ENCODE assay signal across 17 cellular contexts in the genomic region with DNA sequence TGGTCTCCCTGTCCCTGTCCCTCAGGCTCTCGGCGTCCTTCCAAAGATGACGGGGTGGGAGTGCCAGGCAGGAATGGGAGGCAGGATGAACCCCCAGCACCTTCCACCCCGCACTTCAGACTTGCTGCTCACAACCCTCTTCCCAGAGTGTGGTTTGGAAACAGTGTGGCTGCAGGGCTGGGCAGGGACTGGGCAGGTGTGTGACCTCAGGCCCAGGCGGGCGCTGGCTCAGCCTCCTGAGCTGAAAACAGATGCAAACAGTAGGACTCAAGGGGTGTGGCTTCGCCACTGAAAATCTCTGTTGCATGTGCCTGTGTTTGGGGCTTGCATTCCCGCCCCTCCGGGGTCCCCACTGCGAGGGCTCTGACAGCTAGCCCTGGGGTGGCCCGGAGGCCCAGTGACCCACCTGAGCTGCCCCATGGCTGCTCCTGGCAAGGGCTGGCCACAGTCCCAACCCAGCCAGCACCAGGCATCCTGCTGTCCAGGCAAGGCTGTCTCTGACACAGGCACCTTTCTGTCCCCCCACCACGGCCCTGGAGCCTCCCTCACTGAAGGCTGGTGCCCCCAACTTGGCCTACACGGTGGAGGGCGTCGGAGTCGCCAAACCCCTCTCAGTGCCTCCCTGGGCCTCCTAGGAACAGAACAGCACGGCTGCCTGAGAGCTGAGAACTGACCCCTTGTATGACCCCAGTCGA. TPM values are rescaled to one million over a fixed set of nuclear protein-coding genes. Genes with fewer than 3 reads are reported as not detected.
DNase-seq lines count a peak whose midpoint lies in the region; ATAC-seq and TF ChIP-seq lines count a peak whose summit lies in the region.
"Had no signal": no experiment of that assay in that cellular context is flagged by ENCODE, and none has a peak within 500 bp of the region (broad histone marks: within the 10 kb centered on the region; RNA-seq: fewer than 3 reads in every experiment).

No MANE protein-coding gene starts in this region.

- H3K36me3 ChIP-seq in heart left ventricle (no peaks in the 10 kb centered on the region), right atrium auricular region (no peaks in the 10 kb centered on the region), iPS-15b (ENCODE audit: control insufficient read depth, insufficient read depth, low read length) (no peaks in the 10 kb centered on the region)
- H3K36me3 ChIP-seq: Peyer's patch had no signal

- TF ChIP-seq CTCF in heart left ventricle (IDR thresholded peaks at IDR 0.05) (no peak), right atrium auricular region (IDR thresholded peaks at IDR 0.05) (no peak)

- H3K27ac ChIP-seq in heart left ventricle (no peak overlapping the region), right atrium auricular region (no peak overlapping the region)
- H3K27ac ChIP-seq: A549, HL-60, Peyer's patch had no signal

- H3K4me3 ChIP-seq in heart left ventricle, result no peak overlapping the region
- no peak overlapping the region for H3K4me3 ChIP-seq in right atrium auricular region
- no peak overlapping the region for H3K4me3 ChIP-seq in iPS-15b (ENCODE audit: low read depth, low read length)
- H3K4me3 ChIP-seq: A549, GM12878, Peyer's patch had no signal

- no peak for ATAC-seq in heart left ventricle
- ATAC-seq in GM18868 (IDR thresholded peaks at IDR 0.05; ENCODE audit: unreplicated experiment), result no peak

- H3K9me3 ChIP-seq in heart left ventricle, result no peaks in the 10 kb centered on the region
- no peaks in the 10 kb centered on the region for H3K9me3 ChIP-seq in right atrium auricular region
- H3K9me3 ChIP-seq in iPS-15b (ENCODE audit: control insufficient read depth, insufficient read depth, low read length), result no peaks in the 10 kb centered on the region
- H3K9me3 ChIP-seq: A549, Peyer's patch had no signal

- H3K4me1 ChIP-seq in heart left ventricle (peaks cover 0 to 6% (median 0%) of the 10 kb centered on the region in 12 donors), right atrium auricular region (no peaks in the 10 kb centered on the region), iPS-15b (ENCODE audit: control insufficient read depth, insufficient read depth, low read length) (peaks cover 3% of the 10 kb centered on the region)
- H3K4me1 ChIP-seq: A549, Peyer's patch had no signal

- WGBS in heart left ventricle, 4 donors, result 84 to 94% (median 90%) methylated on average over 12 to 18 of the region's 18 CpGs

- no peak for TF ChIP-seq POLR2A in heart left ventricle (IDR thresholded peaks at IDR 0.05)

- H3K27me3 ChIP-seq in heart left ventricle (peaks cover 0 to 4% (median 0%) of the 10 kb centered on the region in 9 donors), right atrium auricular region (no peaks in the 10 kb centered on the region), iPS-15b (ENCODE audit: control insufficient read depth, insufficient read depth, low read length) (no peaks in the 10 kb centered on the region)
- H3K27me3 ChIP-seq: Peyer's patch had no signal

- intact Hi-C loops in heart left ventricle (cut with DNase I), result no loop called here

- DNase-seq in heart left ventricle (peak in 3 of 5 donors; percentile 17 to 59 (median 20)), right atrium auricular region (ENCODE audit: low spot score) (no peak), myocyte (ENCODE audit: low read depth) (peak; percentile 40), NCI-H774 (lab: John Stamatoyannopoulos, UW) (no peak), mesenteric fat pad (ENCODE audit: low spot score) (no peak)
- no peak for DNase-seq in activated effector memory CD4-positive, alpha-beta T cell treated with anti-CD3 and anti-CD28 coated beads, Interleukin-2, amount 50 U/mL, for 16 hours
- DNase-seq: CD4-positive, CD25-positive, alpha-beta regulatory T cell; KG1; NCI-H1092; NCI-H1694; NCI-H748 treated with DMSO at 0.1 percent for 48 hours had no signal

- H3K9ac ChIP-seq in iPS-15b (ENCODE audit: low read depth, low read length), result peak overlapping the region; percentile 32

RNA-seq across cellular contexts. Expression of gene BEGAIN, which starts 46.1 kb away (rescaled TPM):
- total RNA-seq in heart left ventricle, result 1 to 10 TPM in 5 of 9 donors, under 1 TPM in 4; 0.14 to 2.8 (median 1.9) TPM
- polyA plus RNA-seq in heart left ventricle, result under 1 TPM; 0.24 to 0.46 TPM
- 1 to 10 TPM in 1 of 2 donors, under 1 TPM in 1; 0.93 to 5.7 TPM for total RNA-seq in right atrium auricular region
- total RNA-seq in myocyte, result not detected in 2 replicates
- polyA plus RNA-seq in myocyte (2012), result 0.04 TPM
- 2.2 TPM for total RNA-seq in mesenteric fat pad

Comparison
In these comparisons a context has a peak if more than half of its experiments do, and no peak if none do; other contexts are left out.
1. DNase-seq: peak in heart left ventricle (3 of 5) and myocyte (single experiment); none in right atrium auricular region (single experiment), activated effector memory CD4-positive, alpha-beta T cell treated with anti-CD3 and anti-CD28 coated beads, Interleukin-2, amount 50 U/mL, for 16 hours (single experiment), NCI-H774 (single experiment) and mesenteric fat pad (single experiment).